In genomic region chr11:111846640-111847039, GRCh38 we compare ENCODE assay signal across 2 cellular contexts.
TF ChIP-seq lines count a peak whose summit lies in the region.

No MANE protein-coding gene starts in this region.

TF ChIP-seq in GM23338, 12 proteins besides CTCF, POLR2A, EP300 and RAD21:
- TF ChIP-seq EZH2 (IDR thresholded peaks at IDR 0.05; ENCODE audit: low read depth, unreplicated experiment) (no peak), JUNB (IDR thresholded peaks at IDR 0.05; ENCODE audit: unreplicated experiment) (no peak), EZH2phosphoT487 (IDR thresholded peaks at IDR 0.05; ENCODE audit: unreplicated experiment) (no peak), ZNF331 (CRISPR knock-in tag; IDR thresholded peaks at IDR 0.05; ENCODE audit: low read depth) (no peak), NANOG (IDR thresholded peaks at IDR 0.05; ENCODE audit: borderline replicate concordance) (no peak), STAT1 (IDR thresholded peaks at IDR 0.05; ENCODE audit: unreplicated experiment) (no peak), ZNF462 (CRISPR knock-in tag; IDR thresholded peaks at IDR 0.05) (no peak), POLR2AphosphoS5 (IDR thresholded peaks at IDR 0.05; ENCODE audit: low read depth) (no peak), ZNF114 (CRISPR knock-in tag; IDR thresholded peaks at IDR 0.05) (no peak), CREB1 (CRISPR knock-in tag; IDR thresholded peaks at IDR 0.05; ENCODE audit: low read depth) (no peak)
- TF ChIP-seq, protein P1, sequence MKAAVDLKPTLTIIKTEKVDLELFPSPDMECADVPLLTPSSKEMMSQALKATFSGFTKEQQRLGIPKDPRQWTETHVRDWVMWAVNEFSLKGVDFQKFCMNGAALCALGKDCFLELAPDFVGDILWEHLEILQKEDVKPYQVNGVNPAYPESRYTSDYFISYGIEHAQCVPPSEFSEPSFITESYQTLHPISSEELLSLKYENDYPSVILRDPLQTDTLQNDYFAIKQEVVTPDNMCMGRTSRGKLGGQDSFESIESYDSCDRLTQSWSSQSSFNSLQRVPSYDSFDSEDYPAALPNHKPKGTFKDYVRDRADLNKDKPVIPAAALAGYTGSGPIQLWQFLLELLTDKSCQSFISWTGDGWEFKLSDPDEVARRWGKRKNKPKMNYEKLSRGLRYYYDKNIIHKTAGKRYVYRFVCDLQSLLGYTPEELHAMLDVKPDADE (IDR thresholded peaks at IDR 0.05): no peak
- TF ChIP-seq, protein P2, sequence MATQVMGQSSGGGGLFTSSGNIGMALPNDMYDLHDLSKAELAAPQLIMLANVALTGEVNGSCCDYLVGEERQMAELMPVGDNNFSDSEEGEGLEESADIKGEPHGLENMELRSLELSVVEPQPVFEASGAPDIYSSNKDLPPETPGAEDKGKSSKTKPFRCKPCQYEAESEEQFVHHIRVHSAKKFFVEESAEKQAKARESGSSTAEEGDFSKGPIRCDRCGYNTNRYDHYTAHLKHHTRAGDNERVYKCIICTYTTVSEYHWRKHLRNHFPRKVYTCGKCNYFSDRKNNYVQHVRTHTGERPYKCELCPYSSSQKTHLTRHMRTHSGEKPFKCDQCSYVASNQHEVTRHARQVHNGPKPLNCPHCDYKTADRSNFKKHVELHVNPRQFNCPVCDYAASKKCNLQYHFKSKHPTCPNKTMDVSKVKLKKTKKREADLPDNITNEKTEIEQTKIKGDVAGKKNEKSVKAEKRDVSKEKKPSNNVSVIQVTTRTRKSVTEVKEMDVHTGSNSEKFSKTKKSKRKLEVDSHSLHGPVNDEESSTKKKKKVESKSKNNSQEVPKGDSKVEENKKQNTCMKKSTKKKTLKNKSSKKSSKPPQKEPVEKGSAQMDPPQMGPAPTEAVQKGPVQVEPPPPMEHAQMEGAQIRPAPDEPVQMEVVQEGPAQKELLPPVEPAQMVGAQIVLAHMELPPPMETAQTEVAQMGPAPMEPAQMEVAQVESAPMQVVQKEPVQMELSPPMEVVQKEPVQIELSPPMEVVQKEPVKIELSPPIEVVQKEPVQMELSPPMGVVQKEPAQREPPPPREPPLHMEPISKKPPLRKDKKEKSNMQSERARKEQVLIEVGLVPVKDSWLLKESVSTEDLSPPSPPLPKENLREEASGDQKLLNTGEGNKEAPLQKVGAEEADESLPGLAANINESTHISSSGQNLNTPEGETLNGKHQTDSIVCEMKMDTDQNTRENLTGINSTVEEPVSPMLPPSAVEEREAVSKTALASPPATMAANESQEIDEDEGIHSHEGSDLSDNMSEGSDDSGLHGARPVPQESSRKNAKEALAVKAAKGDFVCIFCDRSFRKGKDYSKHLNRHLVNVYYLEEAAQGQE (IDR thresholded peaks at IDR 0.05; ENCODE audit: unreplicated experiment): no peak
TF ChIP-seq in GM23338: peak in this region for 0.

TF ChIP-seq in SK-N-SH, 30 proteins besides CTCF, POLR2A, EP300 and RAD21:
- no peak for TF ChIP-seq GATA2 (CRISPR knock-in tag; IDR thresholded peaks at IDR 0.05)
- TF ChIP-seq FOSL2 (IDR thresholded peaks at IDR 0.05; ENCODE audit: borderline replicate concordance, low read depth): peak; percentile 70; the same call in 1 of the 2 replicates
- TF ChIP-seq, protein P3, sequence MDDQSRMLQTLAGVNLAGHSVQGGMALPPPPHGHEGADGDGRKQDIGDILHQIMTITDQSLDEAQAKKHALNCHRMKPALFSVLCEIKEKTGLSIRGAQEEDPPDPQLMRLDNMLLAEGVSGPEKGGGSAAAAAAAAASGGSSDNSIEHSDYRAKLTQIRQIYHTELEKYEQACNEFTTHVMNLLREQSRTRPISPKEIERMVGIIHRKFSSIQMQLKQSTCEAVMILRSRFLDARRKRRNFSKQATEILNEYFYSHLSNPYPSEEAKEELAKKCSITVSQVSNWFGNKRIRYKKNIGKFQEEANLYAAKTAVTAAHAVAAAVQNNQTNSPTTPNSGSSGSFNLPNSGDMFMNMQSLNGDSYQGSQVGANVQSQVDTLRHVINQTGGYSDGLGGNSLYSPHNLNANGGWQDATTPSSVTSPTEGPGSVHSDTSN (IDR thresholded peaks at IDR 0.05): peak; percentile 89
- TF ChIP-seq, protein P2 (IDR thresholded peaks at IDR 0.05; ENCODE audit: low read depth, low read length): no peak
- peak; percentile 58; the same call in 1 of the 2 replicates for TF ChIP-seq TCF12 (IDR thresholded peaks at IDR 0.05)
- peak; percentile 55 for TF ChIP-seq JUND (IDR thresholded peaks at IDR 0.05)
- peak; percentile 47; the same call in 1 of the 2 replicates for TF ChIP-seq NFIC (IDR thresholded peaks at IDR 0.05; ENCODE audit: borderline replicate concordance)
TF ChIP-seq in SK-N-SH: peak in this region for 5.
